Comparison of ENCODE assay signal across 8 cellular contexts in genomic region chr12:26732010-26732908, GRCh38.
DNase-seq lines count a peak whose midpoint lies in the region; ATAC-seq lines count a peak whose summit lies in the region.

No MANE protein-coding gene starts in this region.

- ATAC-seq in GM19035 (IDR thresholded peaks at IDR 0.05; ENCODE audit: unreplicated experiment) = peak; percentile 62
- ATAC-seq in HG02870 (IDR thresholded peaks at IDR 0.05; ENCODE audit: unreplicated experiment) = peak; percentile 47

- peak; percentile 83 for DNase-seq in NAMALWA (ENCODE audit: low spot score)
- DNase-seq in renal cortical epithelial cell (ENCODE audit: low read depth) = peak; percentile 37
- DNase-seq in RKO (ENCODE audit: low spot score) = no peak
- DNase-seq in AG08395 (ENCODE audit: low spot score) = no peak
- DNase-seq in activated naive CD4-positive, alpha-beta T cell treated with Interleukin-2 at 50 U/mL for 16 hours = no peak
- no peak for DNase-seq in NCI-H1092 (lab: John Stamatoyannopoulos, UW)

Comparison
In these comparisons a context has a peak if more than half of its experiments do, and no peak if none do; other contexts are left out.
1. DNase-seq: peak in NAMALWA (single experiment) and renal cortical epithelial cell (single experiment); none in RKO (single experiment), AG08395 (single experiment), activated naive CD4-positive, alpha-beta T cell treated with Interleukin-2 at 50 U/mL for 16 hours (single experiment) and NCI-H1092 (single experiment).